Comparison of ENCODE assay signal across 8 cellular contexts in genomic region chr15:62389887-62390792, GRCh38. TPM values are rescaled to one million over a fixed set of nuclear protein-coding genes. Genes with fewer than 3 reads are reported as not detected.
DNase-seq lines count a peak whose midpoint lies in the region; ATAC-seq and TF ChIP-seq lines count a peak whose summit lies in the region.

Gene TLN2, plus strand, starts transcription at chr15:62390550.

- peaks cover 23 to 43% of the 10 kb centered on the region in 2 experiments; a peak in 3 of 4 replicates for H3K79me1 ChIP-seq in IMR-90 (ENCODE audit: low read depth in 1 of 2, low read length in 2 of 2)

- peak within 1 kb of the TSS; percentile 86 for H3K27ac Mint-ChIP-seq in activated naive CD8-positive, alpha-beta T cell treated with anti-CD3 and anti-CD28 coated beads, Interleukin-2, amount 10 ng/mL, durations not matched to agents 7 days and 5 days

- H3K4me3 Mint-ChIP-seq in activated naive CD8-positive, alpha-beta T cell treated with anti-CD3 and anti-CD28 coated beads, Interleukin-2, amount 10 ng/mL, durations not matched to agents 7 days and 5 days, result peak within 1 kb of the TSS; percentile 94

- peaks cover 10% of the 10 kb centered on the region for H3K9me1 ChIP-seq in IMR-90 (ENCODE audit: insufficient read depth, low read length)

- H3K36me3 ChIP-seq in IMR-90 (ENCODE audit: control insufficient read depth, insufficient read depth, low read length) (no peaks in the 10 kb centered on the region), ovary (no peaks in the 10 kb centered on the region)

- TF ChIP-seq EP300 in ovary (IDR thresholded peaks at IDR 0.05), result no peak

- DNase-seq in ELR (ENCODE audit: low read depth), result peak; percentile 83
- DNase-seq in IMR-90, result peak; percentile 77
- DNase-seq in activated naive CD8-positive, alpha-beta T cell treated with anti-CD3 and anti-CD28 coated beads, Interleukin-2, amount 10 ng/mL, durations not matched to agents 7 days and 5 days, result peak; percentile 83
- DNase-seq in Right ventricle myocardium superior, result peak; percentile 81
- DNase-seq in ovary, result peak; percentile 62 to 83 (median 73)
- DNase-seq in ureter (ENCODE audit: low spot score), result peak; percentile 62

- no TSS peak for BruUV-seq in IMR-90 (replicated peaks; lab: Mats Ljungman, UMichigan)

- H3K27ac ChIP-seq in IMR-90 (ENCODE audit: insufficient read depth, low read length) (peak within 1 kb of the TSS; percentile 81), ovary (peak within 1 kb of the TSS; percentile 42 to 82)

- H3K4me1 Mint-ChIP-seq in activated naive CD8-positive, alpha-beta T cell treated with anti-CD3 and anti-CD28 coated beads, Interleukin-2, amount 10 ng/mL, durations not matched to agents 7 days and 5 days, result peaks cover 18% of the 10 kb centered on the region

- H3K36me3 Mint-ChIP-seq in activated naive CD8-positive, alpha-beta T cell treated with anti-CD3 and anti-CD28 coated beads, Interleukin-2, amount 10 ng/mL, durations not matched to agents 7 days and 5 days, result no peaks in the 10 kb centered on the region

- H2BK5ac ChIP-seq in IMR-90 (ENCODE audit: low read depth, low read length, poor library complexity, severe bottlenecking), result peak within 1 kb of the TSS; percentile 75

- peak within 1 kb of the TSS; percentile 77 for H2AK5ac ChIP-seq in IMR-90 (ENCODE audit: low read depth, low read length)

- WGBS in IMR-90 (ENCODE audit: extremely low coverage in 2 of 2, insufficient read length in 1 of 2), 2 experiments, result 0% methylated on average over 33 of the region's 74 CpGs; no CpG with 5 or more reads in 1 of the 2 experiments
- 0% methylated on average over 55 to 74 of the region's 74 CpGs for WGBS in ovary, 3 donors

- H4K5ac ChIP-seq in IMR-90 (ENCODE audit: low read depth, low read length), result peak within 1 kb of the TSS; percentile 98

- H3K27me3 ChIP-seq in IMR-90 (ENCODE audit: control insufficient read depth, insufficient read depth, low read length) (no peaks in the 10 kb centered on the region), ovary (no peaks in the 10 kb centered on the region)

- peaks cover 56% of the 10 kb centered on the region for H3K27me3 Mint-ChIP-seq in activated naive CD8-positive, alpha-beta T cell treated with anti-CD3 and anti-CD28 coated beads, Interleukin-2, amount 10 ng/mL, durations not matched to agents 7 days and 5 days

- peak within 1 kb of the TSS; percentile 92 for H3K9ac ChIP-seq in IMR-90 (ENCODE audit: low read depth, low read length)

- in situ Hi-C loops in IMR-90 (cut with MboI; ENCODE audit: low sequenced_read_pairs), result loop anchor here (10.0 kb wide), 1 partner anchor 355 kb away; no protein-coding TSS in a partner anchor

- H3K4me3 ChIP-seq in IMR-90 (ENCODE audit: insufficient read depth, low read depth, low read length) (peak within 1 kb of the TSS; percentile 91), ovary (peak within 1 kb of the TSS; percentile 66)

- dilution Hi-C loops in IMR-90 (cut with HindIII; ENCODE audit: low sequenced_read_pairs, unreplicated experiment), result no loop called here

- TF ChIP-seq POLR2A in IMR-90 (IDR thresholded peaks at IDR 0.05; ENCODE audit: low read depth, low read length) (peak; percentile 92), ovary (IDR thresholded peaks at IDR 0.05) (peak; percentile 50)

- peak; percentile 39 for TF ChIP-seq RAD21 in IMR-90 (IDR thresholded peaks at IDR 0.05; ENCODE audit: low read length)

- POLR2A ChIA-PET in IMR-90 (lab: Charles Lee; ENCODE audit: unreplicated experiment), result no interaction called here
- POLR2A ChIA-PET in activated naive CD8-positive, alpha-beta T cell treated with anti-CD3 and anti-CD28 coated beads, Interleukin-2, amount 10 ng/mL, durations not matched to agents 7 days and 5 days (lab: Charles Lee), result no interaction called here

- peak within 1 kb of the TSS; percentile 47; the same call in 2 of the 3 replicates for H2BK15ac ChIP-seq in IMR-90 (ENCODE audit: low read depth, low read length)

- H3K9me3 Mint-ChIP-seq in activated naive CD8-positive, alpha-beta T cell treated with anti-CD3 and anti-CD28 coated beads, Interleukin-2, amount 10 ng/mL, durations not matched to agents 7 days and 5 days, result no peaks in the 10 kb centered on the region

- 0 out of 2 replicates have a peak, but pooled peaks have one; percentile 2 for TF ChIP-seq CTCF in IMR-90 (conservative IDR thresholded peaks at IDR 0.05; ENCODE audit: low read depth, low read length)
- TF ChIP-seq CTCF in ovary (IDR thresholded peaks at IDR 0.05), result peak in 1 of 3 donors; percentile 5

- H3K23ac ChIP-seq in IMR-90 (ENCODE audit: low read depth, low read length), result peak within 1 kb of the TSS; percentile 77

- H4K8ac ChIP-seq in IMR-90 (ENCODE audit: low read depth in 2 of 2, low read length in 2 of 2), result peak within 1 kb of the TSS; percentile 99 to 100

- H2BK120ac ChIP-seq in IMR-90 (ENCODE audit: low read depth, low read length), result peak within 1 kb of the TSS; percentile 86

- H3K18ac ChIP-seq in IMR-90 (ENCODE audit: low read depth, low read length), result peak within 1 kb of the TSS; percentile 59; the same call in 1 of the 2 replicates

- H3K56ac ChIP-seq in IMR-90 (ENCODE audit: extremely low read depth, insufficient read depth, low read length), result peak within 1 kb of the TSS; percentile 61

- H3K9me3 ChIP-seq in IMR-90 (ENCODE audit: control insufficient read depth, insufficient read depth, low read length), result no peaks in the 10 kb centered on the region
- no peaks in the 10 kb centered on the region for H3K9me3 ChIP-seq in ovary

- H4K20me1 ChIP-seq in IMR-90 (ENCODE audit: insufficient read depth, low read length), result no peaks in the 10 kb centered on the region

- peaks cover 6% of the 10 kb centered on the region for H3K4me1 ChIP-seq in IMR-90 (ENCODE audit: control insufficient read depth, insufficient read depth, low read length)
- peaks cover 3% of the 10 kb centered on the region for H3K4me1 ChIP-seq in ovary (ENCODE audit: insufficient read depth)

- peak within 1 kb of the TSS; percentile 96 for H3K4me2 ChIP-seq in IMR-90 (ENCODE audit: low read depth, low read length)

- H2AK9ac ChIP-seq in IMR-90 (replicated peaks; ENCODE audit: low read depth, low read length, poor library complexity), result peak within 1 kb of the TSS; percentile 90

- no peak within 1 kb of the TSS for H2BK20ac ChIP-seq in IMR-90 (ENCODE audit: low read depth, low read length)

- ATAC-seq in GM21576 (IDR thresholded peaks at IDR 0.05; ENCODE audit: unreplicated experiment) (peak; percentile 82), IMR-90 (ENCODE audit: low read depth) (peak; percentile 79), SK-N-SH treated with all-trans-retinoic acid at 6 μM for 48 hours (peak; percentile 77), Right ventricle myocardium superior (ENCODE audit: poor library complexity) (peak; percentile 91)
- peak; percentile 85 for ATAC-seq in activated naive CD8-positive, alpha-beta T cell treated with anti-CD3 and anti-CD28 coated beads, Interleukin-2, amount 10 ng/mL, durations not matched to agents 7 days and 5 days (ENCODE audit: low read depth)

- peak within 1 kb of the TSS; percentile 93 for H4K91ac ChIP-seq in IMR-90 (ENCODE audit: insufficient read depth, low read depth, low read length)

- CTCF ChIA-PET in IMR-90 (lab: Yijun Ruan, JAX), result interaction anchor here (1.6 kb wide), 1 partner anchor 80 kb away, joined by 7 read pairs; no protein-coding TSS in a partner anchor

- intact Hi-C loops in IMR-90 (cut with micrococcal nuclease), result loop anchor here (1.0 to 5.0 kb wide), 9 partner anchors 62 to 657 kb away; no protein-coding TSS in a partner anchor
- intact Hi-C loops in Right ventricle myocardium superior (cut with DNase I), result loop anchor here (10.0 kb wide), 2 partner anchors 175 to 255 kb away; no protein-coding TSS in a partner anchor
- intact Hi-C loops in ovary (cut with DNase I), result loop anchor here in 2 of 4 donors (5.0 to 10.0 kb wide), 3 partner anchors 155 to 355 kb away; no protein-coding TSS in a partner anchor

- peak within 1 kb of the TSS; percentile 96 for H3K14ac ChIP-seq in IMR-90 (replicated peaks; ENCODE audit: low read depth, low read length)

- peak within 1 kb of the TSS; percentile 99 for H2AFZ ChIP-seq in IMR-90 (replicated peaks; ENCODE audit: low read length, poor library complexity)

- peak within 1 kb of the TSS; percentile 95 for H3K4ac ChIP-seq in IMR-90 (ENCODE audit: low read depth, low read length)

TF ChIP-seq in IMR-90, 13 proteins besides CTCF, POLR2A, EP300 and RAD21:
- TF ChIP-seq BHLHE40 (IDR thresholded peaks at IDR 0.05; ENCODE audit: low read depth, low read length) (0 out of 2 replicates have a peak, but pooled peaks have one; percentile 2), CEBPB (IDR thresholded peaks at IDR 0.05; ENCODE audit: low read depth, low read length) (no peak), NFE2L2 (IDR thresholded peaks at IDR 0.05; ENCODE audit: low read depth, low read length) (no peak), MAZ (IDR thresholded peaks at IDR 0.05; ENCODE audit: borderline replicate concordance, low read depth, low read length) (peak; percentile 81; the same call in 1 of the 2 replicates), MXI1 (IDR thresholded peaks at IDR 0.05; ENCODE audit: borderline replicate concordance, low read depth, low read length) (peak; percentile 74)

RNA-seq across cellular contexts. Expression of gene TLN2, which starts in this region (rescaled TPM):
- 15.6 and 16.1 TPM in 2 replicates for total RNA-seq in IMR-90 (2012; rRNA removed)
- polyA plus RNA-seq in IMR-90 (2012; rRNA removed), result 5.6 and 5.9 TPM in 2 replicates
- 4.3 and 4.4 TPM in 2 replicates for polyA plus RNA-seq in IMR-90 (2012; cell fraction: cytosol; rRNA removed)
- 9.0 and 9.6 TPM in 2 replicates for polyA plus RNA-seq in IMR-90 (2012; cell fraction: nucleus; rRNA removed; ENCODE audit: low replicate concordance)
- under 1 TPM; 0.40 to 0.47 TPM for total RNA-seq in activated naive CD8-positive, alpha-beta T cell treated with anti-CD3 and anti-CD28 coated beads, Interleukin-2, amount 10 ng/mL, durations not matched to agents 7 days and 5 days
- 40.2 TPM for total RNA-seq in Right ventricle myocardium superior
- 10 to 100 TPM in 5 of 7 donors, 1 to 10 TPM in 2; 7.2 to 19.6 (median 11.9) TPM for total RNA-seq in ovary
- 10 to 100 TPM in 1 of 2 donors, 1 to 10 TPM in 1; 3.9 to 10.2 TPM for polyA plus RNA-seq in ovary
- total RNA-seq in ureter, result 30.7 TPM

Comparison
In these comparisons a context has a peak if more than half of its experiments do, and no peak if none do; other contexts are left out.
1. Peak in every context shown above with its lines: DNase-seq, ATAC-seq, H3K4me3 ChIP-seq and H3K27ac ChIP-seq.
2. RNA of gene TLN2 (total RNA-seq): 40.2 TPM in Right ventricle myocardium superior (single experiment), 30.7 TPM in ureter (single experiment), 15.6 to 16.1 TPM in IMR-90 and 7.2 to 19.6 TPM in ovary; 0.40 to 0.47 TPM in activated naive CD8-positive, alpha-beta T cell treated with anti-CD3 and anti-CD28 coated beads, Interleukin-2, amount 10 ng/mL, durations not matched to agents 7 days and 5 days; every median in the first group is over 4 times any median in the second.
3. Peak in DNase-seq and ATAC-seq in activated naive CD8-positive, alpha-beta T cell treated with anti-CD3 and anti-CD28 coated beads, Interleukin-2, amount 10 ng/mL, durations not matched to agents 7 days and 5 days; RNA of the gene not detected or under 1 TPM.